Comparison of ENCODE assay signal across 19 cellular contexts in genomic region chr5:56938858-56939257, GRCh38.
"Had no signal": no experiment of that assay in that cellular context is flagged by ENCODE, and none has a peak within 500 bp of the region (broad histone marks: within the 10 kb centered on the region; RNA-seq: fewer than 3 reads in every experiment).

No MANE protein-coding gene starts in this region.

- ATAC-seq: left ventricle myocardium superior; natural killer cell treated with Interleukin-12 subunit alpha and Interleukin-12 subunit beta and Interleukin-15 and Interleukin-18, amount 100 ng/mL, for 72 hours; pancreas; sciatic nerve; stimulated activated effector memory CD8-positive, alpha-beta T cell treated with anti-CD3 and anti-CD28 coated beads, Interleukin-12 subunit alpha, Interleukin-12 subunit beta, amount 100 ng/mL, for 72 hours had no signal

- H3K9me3 ChIP-seq: neutrophil, pancreas, stomach, thyroid gland, vagina had no signal

- H3K4me1 ChIP-seq: pancreas, stomach, thyroid gland had no signal

- H3K4me3 ChIP-seq: lung, pancreas, smooth muscle cell, stomach, thyroid gland, vagina had no signal

- DNase-seq: cortex of kidney; kidney; left ventricle myocardium superior; naive B cell; pancreas; stimulated activated CD4-positive, alpha-beta T cell treated with anti-CD3 and anti-CD28 coated beads, Interleukin-12 subunit alpha, Interleukin-12 subunit beta, amount 100 ng/mL, for 4 hours; stimulated activated CD4-positive, alpha-beta T cell treated with anti-CD3 and anti-CD28 coated beads, Interleukin-1b, Interleukin-23, amount 100 ng/mL, for 48 hours; stimulated activated CD4-positive, alpha-beta T cell treated with anti-CD3 and anti-CD28 coated beads, Interleukin-4, amount 100 ng/mL, for 24 hours; stimulated activated naive CD4-positive, alpha-beta T cell treated with Interleukin-2 at 50 U/mL for 16 hours; stomach; thyroid gland; trophoblast cell had no signal
